Comparison of ENCODE assay signal across 9 cellular contexts in the genomic region with DNA sequence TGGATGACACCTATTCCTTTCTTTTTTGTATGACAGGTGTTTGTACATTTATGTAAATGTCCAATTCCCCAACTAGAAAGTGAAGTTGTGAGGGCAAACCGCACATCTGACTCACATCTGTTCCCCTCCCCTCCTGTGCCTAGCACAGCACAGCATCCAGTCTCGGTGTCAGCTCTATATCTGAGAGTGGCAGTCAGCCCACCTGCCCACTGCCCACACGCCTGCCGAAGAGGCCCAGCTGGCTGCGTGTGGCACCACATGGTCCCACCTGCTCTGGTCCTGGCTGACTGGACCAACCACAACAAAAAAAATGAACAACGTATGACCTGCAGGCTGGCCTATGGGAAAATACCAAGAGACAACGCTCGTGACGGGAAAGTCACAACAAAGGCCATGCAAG.
DNase-seq lines count a peak whose midpoint lies in the region; ATAC-seq and TF ChIP-seq lines count a peak whose summit lies in the region.
"Had no signal": no experiment of that assay in that cellular context is flagged by ENCODE, and none has a peak within 500 bp of the region (broad histone marks: within the 10 kb centered on the region; RNA-seq: fewer than 3 reads in every experiment).

No MANE protein-coding gene starts in this region.

- H3K9me3 Mint-ChIP-seq in central memory CD8-positive, alpha-beta T cell = no peaks in the 10 kb centered on the region

- H3K27me3 Mint-ChIP-seq in central memory CD8-positive, alpha-beta T cell = no peaks in the 10 kb centered on the region
- H3K27me3 Mint-ChIP-seq: naive B cell had no signal

- peaks cover 8% of the 10 kb centered on the region for H3K36me3 Mint-ChIP-seq in central memory CD8-positive, alpha-beta T cell (ENCODE audit: insufficient read depth)

- H3K4me1 Mint-ChIP-seq in central memory CD8-positive, alpha-beta T cell = peaks cover 37% of the 10 kb centered on the region

- POLR2A ChIA-PET in HEK293T (lab: Yijun Ruan, JAX) = no interaction called here

- no peak overlapping the region for H3K4me3 Mint-ChIP-seq in central memory CD8-positive, alpha-beta T cell

- DNase-seq in stimulated activated naive CD4-positive, alpha-beta T cell treated with Interleukin-2 at 50 U/mL for 16 hours (lab: John Stamatoyannopoulos, UW) = peak; percentile 35
- DNase-seq in stimulated activated naive CD4-positive, alpha-beta T cell (lab: John Stamatoyannopoulos, UW) = no peak
- DNase-seq in central memory CD8-positive, alpha-beta T cell (ENCODE audit: low spot score in 2 of 2) = no peak
- DNase-seq in H4 (ENCODE audit: low spot score) (no peak), dedifferentiated amniotic fluid mesenchymal stem cell (ENCODE audit: extremely low spot score) (no peak), DMS153 (lab: John Stamatoyannopoulos, UW) (no peak), HEK293T (ENCODE audit: extremely low spot score) (no peak)
- DNase-seq: naive B cell had no signal

- CTCF ChIA-PET in HEK293T (lab: Yijun Ruan, JAX) = no interaction called here

- ATAC-seq in HG02981 (IDR thresholded peaks at IDR 0.05; ENCODE audit: unreplicated experiment) = peak; percentile 71
- ATAC-seq in central memory CD8-positive, alpha-beta T cell (replicated peaks; ENCODE audit: extremely low read depth, poor library complexity, severe bottlenecking) = no peak

- H3K27ac Mint-ChIP-seq in central memory CD8-positive, alpha-beta T cell (ENCODE audit: low read depth) = peak overlapping the region; percentile 29

TF ChIP-seq in HEK293T, 16 proteins besides CTCF, POLR2A, EP300 and RAD21:
- TF ChIP-seq ZNF384 (IDR thresholded peaks at IDR 0.05) (no peak), BHLHE40 (IDR thresholded peaks at IDR 0.05; ENCODE audit: borderline replicate concordance) (no peak), ELF4 (IDR thresholded peaks at IDR 0.05) (no peak)
TF ChIP-seq in HEK293T: peak in this region for 0.
